In genomic region chr13:113448885-113449692, GRCh38 we compare ENCODE assay signal across 8 cellular contexts. TPM values are rescaled to one million over a fixed set of nuclear protein-coding genes. Genes with fewer than 3 reads are reported as not detected.
DNase-seq lines count a peak whose midpoint lies in the region; ATAC-seq and TF ChIP-seq lines count a peak whose summit lies in the region.

No MANE protein-coding gene starts in this region.

- ATAC-seq in IMR-90 (ENCODE audit: low read depth) (no peak), upper lobe of left lung (ENCODE audit: low FRiP score in 2 of 2) (peak; percentile 85 to 89), HG02884 (IDR thresholded peaks at IDR 0.05; ENCODE audit: unreplicated experiment) (no peak)

- H3K23ac ChIP-seq in IMR-90 (ENCODE audit: low read depth, low read length): no peak overlapping the region

- no peaks in the 10 kb centered on the region for H3K9me2 ChIP-seq in DOHH2 (replicated peaks; ENCODE audit: control insufficient read depth, low read length)

- H4K8ac ChIP-seq in IMR-90 (ENCODE audit: low read depth in 2 of 2, low read length in 2 of 2): peak overlapping the region in 1 of 2 experiments; percentile 60; a peak in 1 of 4 replicates

- 85% methylated on average over 12 of the region's 29 CpGs; no CpG with 5 or more reads in 1 of the 2 experiments for WGBS in IMR-90 (ENCODE audit: extremely low coverage in 2 of 2, insufficient read length in 1 of 2), 2 experiments
- 68% methylated on average over 29 of the region's 29 CpGs for WGBS in liver
- 49 to 72% methylated on average over 13 to 29 of the region's 29 CpGs for WGBS in upper lobe of left lung, 2 donors

- peak overlapping the region; percentile 65 for H2AK9ac ChIP-seq in IMR-90 (replicated peaks; ENCODE audit: low read depth, low read length, poor library complexity)

- TF ChIP-seq RAD21 in IMR-90 (IDR thresholded peaks at IDR 0.05; ENCODE audit: low read length) (no peak), liver (IDR thresholded peaks at IDR 0.05) (no peak)

- in situ Hi-C loops in IMR-90 (cut with MboI; ENCODE audit: low sequenced_read_pairs): no loop called here

- POLR2A ChIA-PET in IMR-90 (lab: Charles Lee; ENCODE audit: unreplicated experiment): interaction anchor here (0.7 kb wide), 1 partner anchor 100 kb away, joined by 8 read pairs; no protein-coding TSS in a partner anchor

- TF ChIP-seq CTCF in DOHH2 (IDR thresholded peaks at IDR 0.05; ENCODE audit: low read depth, low read length, poor library complexity, severe bottlenecking) (no peak), IMR-90 (conservative IDR thresholded peaks at IDR 0.05; ENCODE audit: low read depth, low read length) (no peak), liver (IDR thresholded peaks at IDR 0.05; ENCODE audit: low read depth, low read length, missing input control) (no peak), upper lobe of left lung (IDR thresholded peaks at IDR 0.05) (no peak)

- H4K20me1 ChIP-seq in DOHH2 (ENCODE audit: control insufficient read depth, insufficient read depth, low read depth, low read length): no peaks in the 10 kb centered on the region
- H4K20me1 ChIP-seq in IMR-90 (ENCODE audit: insufficient read depth, low read length): no peaks in the 10 kb centered on the region

- H3K14ac ChIP-seq in IMR-90 (replicated peaks; ENCODE audit: low read depth, low read length): no peak overlapping the region

- H3K4me2 ChIP-seq in DOHH2 (ENCODE audit: low read length) (peak overlapping the region; percentile 100), IMR-90 (ENCODE audit: low read depth, low read length) (no peak overlapping the region)

- no TSS peak for BruUV-seq in IMR-90 (replicated peaks; lab: Mats Ljungman, UMichigan)

- no peak overlapping the region for H3K18ac ChIP-seq in IMR-90 (ENCODE audit: low read depth, low read length)

- peaks cover 6% of the 10 kb centered on the region for H3K9me1 ChIP-seq in IMR-90 (ENCODE audit: insufficient read depth, low read length)

- intact Hi-C loops in IMR-90 (cut with micrococcal nuclease): no loop called here

- TF ChIP-seq POLR2A in IMR-90 (IDR thresholded peaks at IDR 0.05; ENCODE audit: low read depth, low read length) (no peak), upper lobe of left lung (IDR thresholded peaks at IDR 0.05) (peak in 1 of 4 donors; percentile 9)

- no peak overlapping the region for H2BK20ac ChIP-seq in IMR-90 (ENCODE audit: low read depth, low read length)

- peaks cover 25% of the 10 kb centered on the region for H3K36me3 ChIP-seq in DOHH2 (ENCODE audit: control insufficient read depth, low read length)
- peaks cover 13% of the 10 kb centered on the region; the same call in 1 of the 2 replicates for H3K36me3 ChIP-seq in IMR-90 (ENCODE audit: control insufficient read depth, insufficient read depth, low read length)
- peaks cover 0 to 4% (median 3%) of the 10 kb centered on the region in 4 donors for H3K36me3 ChIP-seq in liver (ENCODE audit: control insufficient read depth in 4 of 4, insufficient read depth in 3 of 4, low read depth in 1 of 4, low read length in 3 of 4)
- peaks cover 0 to 12% (median 6%) of the 10 kb centered on the region in 4 donors for H3K36me3 ChIP-seq in upper lobe of left lung

- H3K27me3 ChIP-seq in DOHH2 (ENCODE audit: control insufficient read depth, low read length) (no peaks in the 10 kb centered on the region), IMR-90 (ENCODE audit: control insufficient read depth, insufficient read depth, low read length) (no peaks in the 10 kb centered on the region), liver (ENCODE audit: control insufficient read depth in 4 of 4, insufficient read depth in 4 of 4, low read length in 3 of 4) (no peaks in the 10 kb centered on the region), upper lobe of left lung (no peaks in the 10 kb centered on the region)

- H2AFZ ChIP-seq in IMR-90 (replicated peaks; ENCODE audit: low read length, poor library complexity): peak overlapping the region; percentile 33

- no peak overlapping the region for H3K56ac ChIP-seq in IMR-90 (ENCODE audit: extremely low read depth, insufficient read depth, low read length)

- no peak overlapping the region for H2BK15ac ChIP-seq in IMR-90 (ENCODE audit: low read depth, low read length)

- H3K4ac ChIP-seq in IMR-90 (ENCODE audit: low read depth, low read length): no peak overlapping the region

- H3K9me3 ChIP-seq in DOHH2 (ENCODE audit: control insufficient read depth, insufficient read depth, low read length): no peaks in the 10 kb centered on the region
- no peaks in the 10 kb centered on the region for H3K9me3 ChIP-seq in IMR-90 (ENCODE audit: control insufficient read depth, insufficient read depth, low read length)
- H3K9me3 ChIP-seq in liver (ENCODE audit: control insufficient read depth in 4 of 4, low read length in 3 of 4): no peaks in the 10 kb centered on the region
- H3K9me3 ChIP-seq in upper lobe of left lung: no peaks in the 10 kb centered on the region

- no peak overlapping the region for H4K5ac ChIP-seq in IMR-90 (ENCODE audit: low read depth, low read length)

- H2AK5ac ChIP-seq in IMR-90 (ENCODE audit: low read depth, low read length): peak overlapping the region; percentile 25; the same call in 1 of the 2 replicates

- H3K4me3 ChIP-seq in DOHH2 (ENCODE audit: low read length) (peak overlapping the region; percentile 99), IMR-90 (ENCODE audit: insufficient read depth, low read depth, low read length) (no peak overlapping the region), liver (ENCODE audit: low read depth in 1 of 3, low read length in 3 of 3) (no peak overlapping the region), upper lobe of left lung (peak overlapping the region in 3 of 4 donors; percentile 38 to 53 (median 48))

- dilution Hi-C loops in IMR-90 (cut with HindIII; ENCODE audit: low sequenced_read_pairs, unreplicated experiment): no loop called here

- no peak overlapping the region for H2BK120ac ChIP-seq in IMR-90 (ENCODE audit: low read depth, low read length)

- no peak overlapping the region for H4K91ac ChIP-seq in IMR-90 (ENCODE audit: insufficient read depth, low read depth, low read length)

- H3K4me1 ChIP-seq in DOHH2 (ENCODE audit: control insufficient read depth, low read length): peaks cover 68% of the 10 kb centered on the region
- H3K4me1 ChIP-seq in IMR-90 (ENCODE audit: control insufficient read depth, insufficient read depth, low read length): no peaks in the 10 kb centered on the region
- peaks cover 0 to 4% (median 1%) of the 10 kb centered on the region in 4 donors for H3K4me1 ChIP-seq in liver (ENCODE audit: control insufficient read depth in 4 of 4, insufficient read depth in 4 of 4, low read length in 3 of 4)
- H3K4me1 ChIP-seq in upper lobe of left lung: peaks cover 3 to 10% (median 8%) of the 10 kb centered on the region in 4 donors

- no peak for TF ChIP-seq EP300 in upper lobe of left lung (IDR thresholded peaks at IDR 0.05)

- CTCF ChIA-PET in IMR-90 (lab: Yijun Ruan, JAX): no interaction called here

- H3K27ac ChIP-seq in DOHH2 (ENCODE audit: low read depth, low read length) (peak overlapping the region; percentile 88), IMR-90 (ENCODE audit: insufficient read depth, low read length) (no peak overlapping the region), liver (ENCODE audit: low read depth in 1 of 2, low read length in 2 of 2) (peak overlapping the region in 1 of 2 donors; percentile 15), upper lobe of left lung (peak overlapping the region; percentile 71 to 81 (median 78))

- H3K9ac ChIP-seq in IMR-90 (ENCODE audit: low read depth, low read length): no peak overlapping the region
- no peak overlapping the region for H3K9ac ChIP-seq in liver (ENCODE audit: low read depth in 1 of 2, low read length in 2 of 2)

- DNase-seq in IMR-90: no peak
- DNase-seq in OCI-M2 (lab: John Stamatoyannopoulos, UW; ENCODE audit: unreplicated experiment): peak; percentile 51
- DNase-seq in activated naive CD4-positive, alpha-beta T cell treated with Interleukin-2 at 50 U/mL for 16 hours: peak; percentile 79
- peak; percentile 59 to 78 for DNase-seq in upper lobe of left lung
- no peak for DNase-seq in superior temporal gyrus (ENCODE audit: extremely low spot score)

- peaks cover 39% of the 10 kb centered on the region for H3F3A ChIP-seq in DOHH2 (ENCODE audit: control insufficient read depth, insufficient read depth)

- no peak overlapping the region for H2BK5ac ChIP-seq in IMR-90 (ENCODE audit: low read depth, low read length, poor library complexity, severe bottlenecking)

- H3K79me2 ChIP-seq in DOHH2 (ENCODE audit: control insufficient read depth, low read length): peaks cover 24% of the 10 kb centered on the region

- peaks cover 0 to 5% of the 10 kb centered on the region in 2 experiments; a peak in 2 of 4 replicates for H3K79me1 ChIP-seq in IMR-90 (ENCODE audit: low read depth in 1 of 2, low read length in 2 of 2)

TF ChIP-seq in IMR-90, 13 proteins besides CTCF, POLR2A, EP300 and RAD21 (continues in another document):
- TF ChIP-seq NFE2L2 (IDR thresholded peaks at IDR 0.05; ENCODE audit: low read depth, low read length) (no peak), MXI1 (IDR thresholded peaks at IDR 0.05; ENCODE audit: borderline replicate concordance, low read depth, low read length) (no peak), CEBPB (IDR thresholded peaks at IDR 0.05; ENCODE audit: low read depth, low read length) (no peak)

TF ChIP-seq in liver, 16 proteins besides CTCF, POLR2A, EP300 and RAD21:
- TF ChIP-seq NR2F2 (IDR thresholded peaks at IDR 0.05) (peak; percentile 52), HNF4G (IDR thresholded peaks at IDR 0.05) (no peak), GABPA (IDR thresholded peaks at IDR 0.05 in 1 of 2, conservative IDR thresholded peaks at IDR 0.05 in 1 of 2) (peak; percentile 77 to 84)

RNA-seq across cellular contexts. Expression of gene ADPRHL1, which starts 4.2 kb away (rescaled TPM):
- total RNA-seq in IMR-90 (2012; rRNA removed) (0.28 and 0.36 TPM in 2 replicates), liver (under 1 TPM; 0.28 to 0.67 TPM), upper lobe of left lung (1 to 10 TPM in 5 of 6 donors, under 1 TPM in 1; 0.59 to 6.3 (median 2.8) TPM)
- polyA plus RNA-seq in IMR-90 (2012; rRNA removed) (0.67 and 0.69 TPM in 2 replicates), liver (under 1 TPM; 0.43 to 0.67 TPM)
- polyA plus RNA-seq in IMR-90 (2012; cell fraction: cytosol; rRNA removed): 0.65 and 0.70 TPM in 2 replicates
- 3.2 and 4.4 TPM in 2 replicates for polyA plus RNA-seq in IMR-90 (2012; cell fraction: nucleus; rRNA removed; ENCODE audit: low replicate concordance)

RNA-seq across cellular contexts. Expression of gene DCUN1D2, which starts 41.4 kb away (rescaled TPM):
- total RNA-seq in IMR-90 (2012; rRNA removed) (6.9 and 8.1 TPM in 2 replicates), liver (10 to 100 TPM in 1 of 2 donors, 1 to 10 TPM in 1; 6.9 to 13.1 TPM), upper lobe of left lung (10 to 100 TPM; 10.1 to 53.4 (median 26.5) TPM)
- polyA plus RNA-seq in IMR-90 (2012; rRNA removed) (7.9 and 11.5 TPM in 2 replicates), liver (1 to 10 TPM; 4.0 to 4.1 TPM)
- 4.2 and 6.5 TPM in 2 replicates for polyA plus RNA-seq in IMR-90 (2012; cell fraction: cytosol; rRNA removed)
- 43.9 and 65.7 TPM in 2 replicates for polyA plus RNA-seq in IMR-90 (2012; cell fraction: nucleus; rRNA removed; ENCODE audit: low replicate concordance)

Comparison
In these comparisons a context has a peak if more than half of its experiments do, and no peak if none do; other contexts are left out.
1. H3K4me3 ChIP-seq: peak in DOHH2 (single experiment) and upper lobe of left lung (3 of 4); none in IMR-90 (single experiment) and liver (0 of 3).
2. ATAC-seq: peak in upper lobe of left lung (2 of 2); none in IMR-90 (single experiment) and HG02884 (single experiment).
3. DNase-seq: peak in OCI-M2 (single experiment), activated naive CD4-positive, alpha-beta T cell treated with Interleukin-2 at 50 U/mL for 16 hours (single experiment) and upper lobe of left lung (2 of 2); none in IMR-90 (single experiment) and superior temporal gyrus (single experiment).